Comparison of ENCODE assay signal across 1 cellular context in the genomic region with DNA sequence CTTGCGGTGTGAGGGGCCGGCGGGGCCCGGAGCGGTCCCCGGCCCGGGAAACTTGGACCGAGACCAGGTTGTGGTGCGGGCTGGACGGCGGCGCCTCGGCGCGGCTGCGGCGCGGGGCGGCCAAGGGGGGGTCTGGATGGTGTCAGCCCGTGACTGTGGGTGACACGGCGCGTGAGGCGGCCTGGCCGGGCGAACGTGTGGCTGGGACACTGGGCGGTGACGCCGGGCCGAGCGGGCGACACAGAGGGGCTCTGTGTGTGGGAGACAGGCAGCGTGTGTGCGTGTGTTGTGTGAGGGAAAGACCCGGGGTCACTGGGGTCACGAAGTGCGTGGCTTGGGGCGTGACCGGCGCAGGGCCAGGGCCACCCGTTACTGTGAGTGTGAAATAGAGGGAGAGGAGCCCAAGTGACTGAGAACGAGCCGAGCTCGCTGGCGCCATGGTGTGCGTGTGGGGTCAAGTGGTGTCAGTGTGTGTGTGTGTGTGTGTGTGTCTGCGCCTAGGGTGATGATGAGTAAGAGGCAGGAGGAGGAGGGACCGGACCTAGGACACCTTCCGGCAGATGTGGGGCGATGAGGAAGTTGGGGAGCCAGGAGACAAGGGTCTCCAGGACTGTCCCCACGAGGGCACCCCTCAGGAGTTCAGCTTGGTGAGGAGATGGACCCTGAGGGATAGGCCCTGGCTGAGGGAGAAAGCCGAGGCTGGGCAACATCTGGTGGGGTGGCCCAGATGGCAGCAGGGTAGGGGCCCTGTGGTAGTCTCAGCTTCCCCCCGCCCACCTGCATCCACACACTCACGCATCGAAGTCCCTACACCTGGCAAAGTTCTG.
TF ChIP-seq lines count a peak whose summit lies in the region.

No MANE protein-coding gene starts in this region.

TF ChIP-seq in HepG2, 621 proteins besides CTCF, POLR2A, EP300 and RAD21 (continued from another document and continues in another):
- TF ChIP-seq ZNF740 (CRISPR knock-in tag; IDR thresholded peaks at IDR 0.05) (no peak), ZNF839 (CRISPR knock-in tag; IDR thresholded peaks at IDR 0.05; ENCODE audit: borderline replicate concordance) (no peak), ONECUT2 (CRISPR knock-in tag; IDR thresholded peaks at IDR 0.05) (no peak), ARID2 (CRISPR knock-in tag; IDR thresholded peaks at IDR 0.05; ENCODE audit: borderline replicate concordance) (no peak), ZNF235 (CRISPR knock-in tag; IDR thresholded peaks at IDR 0.05; ENCODE audit: borderline replicate concordance) (no peak), SAP130 (CRISPR knock-in tag; IDR thresholded peaks at IDR 0.05; ENCODE audit: low read depth) (peak; percentile 49; the same call in 1 of the 2 replicates), KDM5B (CRISPR knock-in tag; IDR thresholded peaks at IDR 0.05; ENCODE audit: borderline replicate concordance) (no peak), POLR2AphosphoS2 (IDR thresholded peaks at IDR 0.05; ENCODE audit: low read depth, low read length) (no peak), ZNF646 (CRISPR knock-in tag; IDR thresholded peaks at IDR 0.05) (peak; percentile 94), SMC3 (IDR thresholded peaks at IDR 0.05; ENCODE audit: low read length) (no peak), HDAC6 (IDR thresholded peaks at IDR 0.05; ENCODE audit: low read depth, low read length) (no peak), JUNB (CRISPR knock-in tag; IDR thresholded peaks at IDR 0.05; ENCODE audit: borderline replicate concordance) (peak; percentile 17; the same call in 1 of the 2 replicates), FOXP4 (CRISPR knock-in tag; IDR thresholded peaks at IDR 0.05) (no peak), ASH2L (IDR thresholded peaks at IDR 0.05; ENCODE audit: insufficient read length, low read depth, low read length) (peak; percentile 12), SNRNP70 (IDR thresholded peaks at IDR 0.05; ENCODE audit: low read depth, low read length) (no peak), ZNF350 (CRISPR knock-in tag; IDR thresholded peaks at IDR 0.05; ENCODE audit: borderline replicate concordance, low read depth) (no peak), ZNF589 (CRISPR knock-in tag; conservative IDR thresholded peaks at IDR 0.05) (peak; percentile 40; the same call in 1 of the 2 replicates), ZNF556 (CRISPR knock-in tag; IDR thresholded peaks at IDR 0.05; ENCODE audit: borderline replicate concordance) (no peak), HDAC1 (CRISPR knock-in tag; IDR thresholded peaks at IDR 0.05) (no peak; the same call in 1 of the 2 replicates), RORA (CRISPR knock-in tag; IDR thresholded peaks at IDR 0.05) (no peak), GABPA (IDR thresholded peaks at IDR 0.05; ENCODE audit: low read depth, low read length) (peak; percentile 45), GABPA (CRISPR knock-in tag; IDR thresholded peaks at IDR 0.05; ENCODE audit: low read depth) (peak; percentile 59), NRL (CRISPR knock-in tag; IDR thresholded peaks at IDR 0.05; ENCODE audit: borderline replicate concordance) (no peak), ZNF598 (CRISPR knock-in tag; IDR thresholded peaks at IDR 0.05; ENCODE audit: borderline replicate concordance) (no peak), ZFP91 (CRISPR knock-in tag; IDR thresholded peaks at IDR 0.05; ENCODE audit: borderline replicate concordance) (peak; percentile 36; the same call in 1 of the 2 replicates), ZNF263 (CRISPR knock-in tag; IDR thresholded peaks at IDR 0.05) (no peak), TIGD3 (CRISPR knock-in tag; IDR thresholded peaks at IDR 0.05; ENCODE audit: borderline replicate concordance) (no peak), KAT2B (IDR thresholded peaks at IDR 0.05; ENCODE audit: borderline replicate concordance, low read depth, low read length) (no peak), ARNTL (CRISPR knock-in tag; IDR thresholded peaks at IDR 0.05) (0 out of 2 replicates have a peak, but pooled peaks have one; percentile 4), ZBTB4 (CRISPR knock-in tag; IDR thresholded peaks at IDR 0.05; ENCODE audit: borderline replicate concordance) (no peak), FOSL2 (CRISPR knock-in tag; IDR thresholded peaks at IDR 0.05) (peak; percentile 62; the same call in 1 of the 2 replicates), BCL6 (CRISPR knock-in tag; IDR thresholded peaks at IDR 0.05) (no peak), SP2 (CRISPR knock-in tag; IDR thresholded peaks at IDR 0.05) (no peak), ZKSCAN1 (IDR thresholded peaks at IDR 0.05; ENCODE audit: low read length) (no peak)
- TF ChIP-seq, protein P1, sequence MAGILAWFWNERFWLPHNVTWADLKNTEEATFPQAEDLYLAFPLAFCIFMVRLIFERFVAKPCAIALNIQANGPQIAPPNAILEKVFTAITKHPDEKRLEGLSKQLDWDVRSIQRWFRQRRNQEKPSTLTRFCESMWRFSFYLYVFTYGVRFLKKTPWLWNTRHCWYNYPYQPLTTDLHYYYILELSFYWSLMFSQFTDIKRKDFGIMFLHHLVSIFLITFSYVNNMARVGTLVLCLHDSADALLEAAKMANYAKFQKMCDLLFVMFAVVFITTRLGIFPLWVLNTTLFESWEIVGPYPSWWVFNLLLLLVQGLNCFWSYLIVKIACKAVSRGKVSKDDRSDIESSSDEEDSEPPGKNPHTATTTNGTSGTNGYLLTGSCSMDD (CRISPR knock-in tag; IDR thresholded peaks at IDR 0.05), result no peak
- TF ChIP-seq, protein P2, sequence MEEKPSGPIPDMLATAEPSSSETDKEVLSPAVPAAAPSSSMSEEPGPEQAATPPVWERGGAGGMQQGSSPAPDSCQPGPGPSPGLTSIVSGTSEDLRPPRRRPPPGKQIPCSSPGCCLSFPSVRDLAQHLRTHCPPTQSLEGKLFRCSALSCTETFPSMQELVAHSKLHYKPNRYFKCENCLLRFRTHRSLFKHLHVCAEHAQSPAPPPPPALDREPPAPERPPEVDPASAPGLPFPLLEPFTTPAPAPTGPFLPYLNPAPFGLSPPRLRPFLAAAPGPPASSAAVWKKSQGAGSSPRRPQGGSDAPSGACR (CRISPR knock-in tag; IDR thresholded peaks at IDR 0.05), result no peak
- TF ChIP-seq, protein P3, sequence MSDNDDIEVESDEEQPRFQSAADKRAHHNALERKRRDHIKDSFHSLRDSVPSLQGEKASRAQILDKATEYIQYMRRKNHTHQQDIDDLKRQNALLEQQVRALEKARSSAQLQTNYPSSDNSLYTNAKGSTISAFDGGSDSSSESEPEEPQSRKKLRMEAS (IDR thresholded peaks at IDR 0.05), result no peak; the same call in 1 of the 2 replicates
- TF ChIP-seq, protein P4, sequence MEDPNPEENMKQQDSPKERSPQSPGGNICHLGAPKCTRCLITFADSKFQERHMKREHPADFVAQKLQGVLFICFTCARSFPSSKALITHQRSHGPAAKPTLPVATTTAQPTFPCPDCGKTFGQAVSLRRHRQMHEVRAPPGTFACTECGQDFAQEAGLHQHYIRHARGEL (CRISPR knock-in tag; IDR thresholded peaks at IDR 0.05), result no peak
